Comparison of ENCODE assay signal across 8 cellular contexts in genomic region chr12:48925218-48925871, GRCh38. TPM values are rescaled to one million over a fixed set of nuclear protein-coding genes. Genes with fewer than 3 reads are reported as not detected.
A peak's percentile ranks its signal among the peaks of the same experiment; 100 is the strongest.
DNase-seq lines count a peak whose midpoint lies in the region; ATAC-seq, FAIRE-seq and TF ChIP-seq lines count a peak whose summit lies in the region.

FKBP11 (minus strand) TSS chr12:48925492; CDS start chr12:48925428, 64 bp downstream.

- H3K9me3 ChIP-seq in astrocyte (ENCODE audit: insufficient read depth, low read depth, low read length) (no peaks in the 10 kb centered on the region), iPS-15b (ENCODE audit: control insufficient read depth, insufficient read depth, low read length) (no peaks in the 10 kb centered on the region), spleen (no peaks in the 10 kb centered on the region)

- peak within 1 kb of the TSS; percentile 76 for H2AFZ ChIP-seq in astrocyte (ENCODE audit: low read depth, low read length)

- H3K4me1 ChIP-seq in astrocyte (ENCODE audit: insufficient read depth, low read length) (peaks cover 10% of the 10 kb centered on the region), iPS-15b (ENCODE audit: control insufficient read depth, insufficient read depth, low read length) (peaks cover 8% of the 10 kb centered on the region), spleen (peaks cover 0 to 27% (median 16%) of the 10 kb centered on the region in 6 donors)

- TF ChIP-seq CTCF in astrocyte (IDR thresholded peaks at IDR 0.05; ENCODE audit: insufficient read depth, low read depth, low read length) (no peak), spleen (IDR thresholded peaks at IDR 0.05 in 8 of 11, conservative IDR thresholded peaks at IDR 0.05 in 3 of 11) (peak in 1 of 11 experiments; percentile 5)

- H3K27me3 Mint-ChIP-seq in astrocyte (ENCODE audit: low read depth, unreplicated experiment) = no peaks in the 10 kb centered on the region

- peak in 1 of 3 donors; percentile 31 for TF ChIP-seq POLR2A in spleen (IDR thresholded peaks at IDR 0.05)

- H3K36me3 ChIP-seq in astrocyte (ENCODE audit: insufficient read depth, low read length) (peaks cover 28% of the 10 kb centered on the region), iPS-15b (ENCODE audit: control insufficient read depth, insufficient read depth, low read length) (peaks cover 14% of the 10 kb centered on the region), spleen (peaks cover 0 to 64% (median 5%) of the 10 kb centered on the region in 6 donors)

- no peaks in the 10 kb centered on the region for H3K27me3 ChIP-seq in astrocyte (ENCODE audit: insufficient read depth, low read length)
- H3K27me3 ChIP-seq in iPS-15b (ENCODE audit: control insufficient read depth, insufficient read depth, low read length) = no peaks in the 10 kb centered on the region
- no peaks in the 10 kb centered on the region for H3K27me3 ChIP-seq in spleen (replicated peaks in 1 of 7)

- H3K27ac ChIP-seq in astrocyte (ENCODE audit: low read depth, low read length) (peak within 1 kb of the TSS; percentile 85), spleen (peak within 1 kb of the TSS; percentile 77 to 95 (median 84))

- H3K79me2 ChIP-seq in astrocyte (ENCODE audit: insufficient read depth, low read length) = peaks cover 11% of the 10 kb centered on the region

- WGBS in spleen, 5 donors = 1 to 2% (median 1%) methylated on average over 26 to 39 of the region's 39 CpGs

- H3K4me1 Mint-ChIP-seq in astrocyte (ENCODE audit: low read depth, unreplicated experiment) = peaks cover 5% of the 10 kb centered on the region

- no peak for FAIRE-seq in astrocyte (lab: Jason Lieb, UNC)

- H3K4me2 ChIP-seq in astrocyte (ENCODE audit: low read length) = peak within 1 kb of the TSS; percentile 98

- H3K27ac Mint-ChIP-seq in astrocyte (ENCODE audit: unreplicated experiment) = peak within 1 kb of the TSS; percentile 18

- DNase-seq in T-helper 1 cell (peak; percentile 46 to 68 (median 64)), astrocyte (ENCODE audit: low read depth) (peak; percentile 25), spleen (peak; percentile 92), NCI-H1417 (lab: John Stamatoyannopoulos, UW) (no peak), NCI-H1105 (lab: John Stamatoyannopoulos, UW) (no peak)

- peak within 1 kb of the TSS; percentile 98 for H3K9ac ChIP-seq in astrocyte (ENCODE audit: low read length)
- H3K9ac ChIP-seq in iPS-15b (ENCODE audit: low read depth, low read length) = peak within 1 kb of the TSS; percentile 91

- H3K4me3 ChIP-seq in astrocyte (ENCODE audit: insufficient read depth, low read depth, low read length) (peak within 1 kb of the TSS; percentile 92), iPS-15b (ENCODE audit: low read depth, low read length) (peak within 1 kb of the TSS; percentile 88), spleen (peak within 1 kb of the TSS; percentile 78 to 94 (median 89))

- peak within 1 kb of the TSS; percentile 85 for H3K4me3 Mint-ChIP-seq in astrocyte (ENCODE audit: unreplicated experiment)

- H4K20me1 ChIP-seq in astrocyte (ENCODE audit: insufficient read depth, low read length) = peaks cover 29% of the 10 kb centered on the region

- intact Hi-C loops in spleen (cut with DNase I; ENCODE audit: low total_unique reads) = no loop called here

- ATAC-seq in GM18873 (IDR thresholded peaks at IDR 0.05; ENCODE audit: low FRiP score, unreplicated experiment) (peak; percentile 51), HG03064 (IDR thresholded peaks at IDR 0.05; ENCODE audit: low read depth, unreplicated experiment) (peak; percentile 75)

- H3K9me3 Mint-ChIP-seq in astrocyte (ENCODE audit: unreplicated experiment) = no peaks in the 10 kb centered on the region

- peaks cover 36% of the 10 kb centered on the region for H3K36me3 Mint-ChIP-seq in astrocyte (ENCODE audit: low read depth, unreplicated experiment)

RNA-seq across cellular contexts. Expression of gene FKBP11, which starts in this region (rescaled TPM):
- total RNA-seq in astrocyte (47.4 and 51.2 TPM in 2 replicates), spleen (10 to 100 TPM; 27.8 to 73.8 (median 43.2) TPM)
- polyA plus RNA-seq in spleen = 10 to 100 TPM; 31.8 to 49.8 (median 37.9) TPM

Comparison
In these comparisons a context has a peak if more than half of its experiments do, and no peak if none do; other contexts are left out.
1. DNase-seq: peak in T-helper 1 cell (5 of 5), astrocyte (single experiment) and spleen (single experiment); none in NCI-H1417 (0 of 3) and NCI-H1105 (single experiment).
2. Peak in every context shown above with its lines, with median percentiles within 50 percentile points of each other: H3K4me3 ChIP-seq.